In genomic region chr7:22667562-22668239, GRCh38 we compare ENCODE assay signal across 11 cellular contexts. TPM values are rescaled to one million over a fixed set of nuclear protein-coding genes. Genes with fewer than 3 reads are reported as not detected.
DNase-seq lines count a peak whose midpoint lies in the region; ATAC-seq and TF ChIP-seq lines count a peak whose summit lies in the region.
"Had no signal": no experiment of that assay in that cellular context is flagged by ENCODE, and none has a peak within 500 bp of the region (broad histone marks: within the 10 kb centered on the region; RNA-seq: fewer than 3 reads in every experiment).

No MANE protein-coding gene starts in this region.

- ATAC-seq in GM21619 (IDR thresholded peaks at IDR 0.05; ENCODE audit: unreplicated experiment) = no peak
- no peak for ATAC-seq in HG02642 (IDR thresholded peaks at IDR 0.05; ENCODE audit: poor library complexity, unreplicated experiment)

- in situ Hi-C loops in brain microvascular endothelial cell (cut with HindIII; ENCODE audit: low pct_ligation_motif_present, low sequenced_read_pairs) = no loop called here

- TF ChIP-seq CTCF in brain microvascular endothelial cell (IDR thresholded peaks at IDR 0.05; ENCODE audit: low read depth, low read length, missing control alignments) = no peak

- H3K27me3 ChIP-seq in brain microvascular endothelial cell (replicated peaks) = no peaks in the 10 kb centered on the region

- H3K36me3 ChIP-seq in brain microvascular endothelial cell (replicated peaks) = no peaks in the 10 kb centered on the region

- H3K4me3 ChIP-seq in brain microvascular endothelial cell (ENCODE audit: low read depth, low read length) = no peak overlapping the region

- H3K27ac ChIP-seq in brain microvascular endothelial cell = peak overlapping the region; percentile 85

- DNase-seq in Daoy (ENCODE audit: low read depth) (peak; percentile 87), LoVo (ENCODE audit: low spot score) (peak; percentile 22), brain microvascular endothelial cell (peak; percentile 66), kidney glomerular epithelial cell (lab: John Stamatoyannopoulos, UW) (peak; percentile 58), occipital lobe (lab: John Stamatoyannopoulos, UW) (no peak), SKM-1 treated with dmso at 0.1 percent for 144 hours (lab: John Stamatoyannopoulos, UW; ENCODE audit: unreplicated experiment) (no peak)
- DNase-seq: activated T-cell treated with anti-CD3 and anti-CD28 coated beads, Interleukin-2, amount 50 U/mL, for 24 hours; GF-D8; NCI-H1436 treated with DMSO at 0.1 percent for 48 hours had no signal

RNA-seq across cellular contexts. Expression of gene IL6, which starts 59.3 kb away (rescaled TPM):
- total RNA-seq in Daoy (2014; rRNA removed; shearing (Covaris generic)) = 74.2 and 77.6 TPM in 2 replicates
- not detected for total RNA-seq in occipital lobe

Comparison
In these comparisons a context has a peak if more than half of its experiments do, and no peak if none do; other contexts are left out.
1. DNase-seq: peak in Daoy (single experiment), LoVo (single experiment), brain microvascular endothelial cell (single experiment) and kidney glomerular epithelial cell (single experiment); none in occipital lobe (single experiment) and SKM-1 treated with dmso at 0.1 percent for 144 hours (single experiment).
2. RNA of gene IL6, which starts 59.3 kb away (total RNA-seq): 74.2 to 77.6 TPM in Daoy; not detected in occipital lobe (single experiment); every median in the first group is over 10 times any median in the second.